In genomic region chr17:390025-390424, GRCh38 we compare ENCODE assay signal across 1 cellular context.
TF ChIP-seq lines count a peak whose summit lies in the region.

No MANE protein-coding gene starts in this region.

TF ChIP-seq in HepG2, 621 proteins besides CTCF, POLR2A, EP300 and RAD21 (continued from another document and continues in another):
- TF ChIP-seq LCORL (IDR thresholded peaks at IDR 0.05) = no peak
- TF ChIP-seq LCORL (CRISPR knock-in tag; IDR thresholded peaks at IDR 0.05) = peak; percentile 51; the same call in 1 of the 2 replicates
- no peak for TF ChIP-seq TAF1 (CRISPR knock-in tag; IDR thresholded peaks at IDR 0.05)
- TF ChIP-seq ZGPAT (CRISPR knock-in tag; IDR thresholded peaks at IDR 0.05) = 0 out of 2 replicates have a peak, but pooled peaks have one; percentile 16
- 0 out of 2 replicates have a peak, but pooled peaks have one; percentile 56 for TF ChIP-seq FOXO4 (CRISPR knock-in tag; conservative IDR thresholded peaks at IDR 0.05)
- no peak for TF ChIP-seq ZNF773 (CRISPR knock-in tag; IDR thresholded peaks at IDR 0.05; ENCODE audit: borderline replicate concordance)
- TF ChIP-seq KDM3A (CRISPR knock-in tag; IDR thresholded peaks at IDR 0.05; ENCODE audit: low read depth) = 0 out of 2 replicates have a peak, but pooled peaks have one; percentile 48
- TF ChIP-seq TARDBP (CRISPR knock-in tag; IDR thresholded peaks at IDR 0.05) = 0 out of 2 replicates have a peak, but pooled peaks have one; percentile 33
- TF ChIP-seq ATRX (CRISPR knock-in tag; IDR thresholded peaks at IDR 0.05; ENCODE audit: borderline replicate concordance) = no peak
- no peak for TF ChIP-seq AGO1 (IDR thresholded peaks at IDR 0.05; ENCODE audit: low read depth, low read length, poor library complexity, severe bottlenecking)
- TF ChIP-seq SRSF4 (IDR thresholded peaks at IDR 0.05; ENCODE audit: low read depth, low read length, poor library complexity, severe bottlenecking) = no peak
- no peak for TF ChIP-seq KDM4B (CRISPR knock-in tag; IDR thresholded peaks at IDR 0.05)
- TF ChIP-seq ZBTB40 (IDR thresholded peaks at IDR 0.05) = no peak
- TF ChIP-seq ZBTB40 (CRISPR knock-in tag; IDR thresholded peaks at IDR 0.05) = no peak
- TF ChIP-seq NFKB2 (CRISPR knock-in tag; IDR thresholded peaks at IDR 0.05; ENCODE audit: borderline replicate concordance) = no peak
- no peak for TF ChIP-seq ZNF563 (CRISPR knock-in tag; IDR thresholded peaks at IDR 0.05)
- no peak for TF ChIP-seq ZNF138 (CRISPR knock-in tag; IDR thresholded peaks at IDR 0.05; ENCODE audit: low read depth)
- TF ChIP-seq MIXL1 (CRISPR knock-in tag; IDR thresholded peaks at IDR 0.05) = no peak
- TF ChIP-seq ZNF687 (CRISPR knock-in tag; IDR thresholded peaks at IDR 0.05) = peak; percentile 75
- TF ChIP-seq SETDB1 (CRISPR knock-in tag; IDR thresholded peaks at IDR 0.05; ENCODE audit: borderline replicate concordance) = no peak
- TF ChIP-seq ZNF362 (CRISPR knock-in tag; IDR thresholded peaks at IDR 0.05; ENCODE audit: borderline replicate concordance) = peak; percentile 30; the same call in 1 of the 2 replicates
- TF ChIP-seq ZSCAN5A (CRISPR knock-in tag; IDR thresholded peaks at IDR 0.05; ENCODE audit: borderline replicate concordance) = no peak
- TF ChIP-seq RFX1 (IDR thresholded peaks at IDR 0.05) = no peak
- no peak for TF ChIP-seq ZNF737 (CRISPR knock-in tag; IDR thresholded peaks at IDR 0.05; ENCODE audit: borderline replicate concordance)
- 0 out of 2 replicates have a peak, but pooled peaks have one; percentile 23 for TF ChIP-seq POLR2AphosphoS5 (IDR thresholded peaks at IDR 0.05; ENCODE audit: low read depth, low read length)
- no peak for TF ChIP-seq ZNF646 (CRISPR knock-in tag; IDR thresholded peaks at IDR 0.05)
- no peak for TF ChIP-seq ZNF879 (CRISPR knock-in tag; IDR thresholded peaks at IDR 0.05)
